Comparison of ENCODE assay signal across 8 cellular contexts in the genomic region with DNA sequence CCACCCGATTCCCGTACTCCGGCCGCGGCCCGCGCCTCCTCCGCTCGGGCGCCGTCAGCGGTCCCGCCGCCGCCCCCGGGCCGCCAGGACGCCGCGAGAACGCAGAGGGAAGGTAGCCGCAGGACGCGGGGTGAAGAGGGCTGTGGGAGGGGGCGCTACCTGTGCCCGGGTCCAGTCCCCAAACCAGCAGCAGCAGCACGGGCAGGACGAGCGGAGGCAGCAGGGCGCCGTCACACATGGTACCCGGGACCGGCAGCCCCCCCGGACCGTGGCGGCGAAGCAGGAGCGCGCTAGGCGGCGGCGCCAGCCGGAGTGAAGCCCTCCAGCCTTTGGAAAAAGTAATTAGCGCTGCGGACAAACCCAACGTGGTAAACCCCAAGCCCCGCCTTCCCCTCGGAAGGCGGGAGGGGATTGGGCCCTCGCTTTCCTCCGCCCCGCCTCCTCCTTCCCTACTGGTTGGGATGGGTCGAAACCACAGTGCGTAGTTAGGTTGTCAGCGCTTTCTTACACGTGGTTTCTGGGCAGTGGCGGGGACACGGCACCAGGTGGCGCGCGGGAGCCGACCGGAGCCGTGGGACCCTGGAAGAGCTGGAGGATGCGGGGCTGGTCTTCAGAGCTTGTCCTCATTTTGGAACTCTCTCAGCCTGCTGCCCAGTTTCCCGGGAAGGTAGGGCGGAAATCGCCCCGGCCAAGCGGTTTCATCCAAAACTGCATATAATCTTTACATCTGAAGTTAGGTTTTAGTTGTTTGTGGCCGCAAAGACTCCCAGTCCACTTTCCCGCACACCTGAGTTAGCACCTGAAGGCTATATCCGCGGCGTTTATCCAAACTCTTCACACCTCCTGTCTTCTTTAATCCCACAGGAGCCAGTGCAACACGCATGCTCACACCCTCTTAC. TPM values are rescaled to one million over a fixed set of nuclear protein-coding genes. Genes with fewer than 3 reads are reported as not detected.
DNase-seq lines count a peak whose midpoint lies in the region; ATAC-seq, FAIRE-seq and TF ChIP-seq lines count a peak whose summit lies in the region.

A gene with protein sequence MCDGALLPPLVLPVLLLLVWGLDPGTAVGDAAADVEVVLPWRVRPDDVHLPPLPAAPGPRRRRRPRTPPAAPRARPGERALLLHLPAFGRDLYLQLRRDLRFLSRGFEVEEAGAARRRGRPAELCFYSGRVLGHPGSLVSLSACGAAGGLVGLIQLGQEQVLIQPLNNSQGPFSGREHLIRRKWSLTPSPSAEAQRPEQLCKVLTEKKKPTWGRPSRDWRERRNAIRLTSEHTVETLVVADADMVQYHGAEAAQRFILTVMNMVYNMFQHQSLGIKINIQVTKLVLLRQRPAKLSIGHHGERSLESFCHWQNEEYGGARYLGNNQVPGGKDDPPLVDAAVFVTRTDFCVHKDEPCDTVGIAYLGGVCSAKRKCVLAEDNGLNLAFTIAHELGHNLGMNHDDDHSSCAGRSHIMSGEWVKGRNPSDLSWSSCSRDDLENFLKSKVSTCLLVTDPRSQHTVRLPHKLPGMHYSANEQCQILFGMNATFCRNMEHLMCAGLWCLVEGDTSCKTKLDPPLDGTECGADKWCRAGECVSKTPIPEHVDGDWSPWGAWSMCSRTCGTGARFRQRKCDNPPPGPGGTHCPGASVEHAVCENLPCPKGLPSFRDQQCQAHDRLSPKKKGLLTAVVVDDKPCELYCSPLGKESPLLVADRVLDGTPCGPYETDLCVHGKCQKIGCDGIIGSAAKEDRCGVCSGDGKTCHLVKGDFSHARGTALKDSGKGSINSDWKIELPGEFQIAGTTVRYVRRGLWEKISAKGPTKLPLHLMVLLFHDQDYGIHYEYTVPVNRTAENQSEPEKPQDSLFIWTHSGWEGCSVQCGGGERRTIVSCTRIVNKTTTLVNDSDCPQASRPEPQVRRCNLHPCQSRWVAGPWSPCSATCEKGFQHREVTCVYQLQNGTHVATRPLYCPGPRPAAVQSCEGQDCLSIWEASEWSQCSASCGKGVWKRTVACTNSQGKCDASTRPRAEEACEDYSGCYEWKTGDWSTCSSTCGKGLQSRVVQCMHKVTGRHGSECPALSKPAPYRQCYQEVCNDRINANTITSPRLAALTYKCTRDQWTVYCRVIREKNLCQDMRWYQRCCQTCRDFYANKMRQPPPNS (minus strand): TSS at position 314 of the 899 bp plus-strand sequence. CDS start 76 bp downstream, at position 238.

- no peaks in the 10 kb centered on the region for H3K9me3 ChIP-seq in spleen

- peaks cover 0 to 31% (median 11%) of the 10 kb centered on the region in 6 donors for H3K4me1 ChIP-seq in spleen

- DNase-seq in NCI-H2029 (lab: John Stamatoyannopoulos, UW) (peak; percentile 90), cerebellar cortex (ENCODE audit: low spot score) (peak; percentile 92), spleen (peak; percentile 96), NCI-H1694 (lab: John Stamatoyannopoulos, UW) (no peak)

- peak within 1 kb of the TSS; percentile 59 to 93 (median 74) for H3K4me3 ChIP-seq in spleen

- FAIRE-seq in islet of Langerhans (lab: Jason Lieb, UNC), result peak; percentile 69

- WGBS in spleen, 5 donors, result 4 to 5% (median 4%) methylated on average over 44 to 76 of the region's 76 CpGs

- TF ChIP-seq CTCF in GM12873 (IDR thresholded peaks at IDR 0.05; ENCODE audit: insufficient read depth, low read depth, low read length, missing control alignments) (peak; percentile 71), spleen (IDR thresholded peaks at IDR 0.05 in 8 of 11, conservative IDR thresholded peaks at IDR 0.05 in 3 of 11) (peak; percentile 91 to 98 (median 95))

- peak within 1 kb of the TSS in 7 of 8 donors; percentile 37 to 81 (median 58) for H3K27ac ChIP-seq in spleen

- peaks cover 0 to 70% (median 15%) of the 10 kb centered on the region in 7 donors for H3K27me3 ChIP-seq in spleen (replicated peaks in 1 of 7)

- H3K36me3 ChIP-seq in spleen, result no peaks in the 10 kb centered on the region

- TF ChIP-seq POLR2A in spleen (IDR thresholded peaks at IDR 0.05), result no peak

- intact Hi-C loops in spleen (cut with DNase I; ENCODE audit: low total_unique reads), result no loop called here

- peak; percentile 85 for ATAC-seq in HG02840 (IDR thresholded peaks at IDR 0.05; ENCODE audit: low FRiP score, unreplicated experiment)
- peak; percentile 99 for ATAC-seq in activated CD4-positive, CD25-positive, alpha-beta regulatory T cell treated with anti-CD3 and anti-CD28 coated beads, Interleukin-2, amount 50 U/mL, for 24 hours

RNA-seq across cellular contexts. Expression of the gene that starts here (rescaled TPM):
- total RNA-seq in spleen, result 10 to 100 TPM in 2 of 7 donors, 1 to 10 TPM in 5; 5.2 to 13.2 (median 8.5) TPM
- polyA plus RNA-seq in spleen, result under 1 TPM; 0.21 to 0.72 (median 0.51) TPM
